Comparison of ENCODE assay signal across 12 cellular contexts in the genomic region with DNA sequence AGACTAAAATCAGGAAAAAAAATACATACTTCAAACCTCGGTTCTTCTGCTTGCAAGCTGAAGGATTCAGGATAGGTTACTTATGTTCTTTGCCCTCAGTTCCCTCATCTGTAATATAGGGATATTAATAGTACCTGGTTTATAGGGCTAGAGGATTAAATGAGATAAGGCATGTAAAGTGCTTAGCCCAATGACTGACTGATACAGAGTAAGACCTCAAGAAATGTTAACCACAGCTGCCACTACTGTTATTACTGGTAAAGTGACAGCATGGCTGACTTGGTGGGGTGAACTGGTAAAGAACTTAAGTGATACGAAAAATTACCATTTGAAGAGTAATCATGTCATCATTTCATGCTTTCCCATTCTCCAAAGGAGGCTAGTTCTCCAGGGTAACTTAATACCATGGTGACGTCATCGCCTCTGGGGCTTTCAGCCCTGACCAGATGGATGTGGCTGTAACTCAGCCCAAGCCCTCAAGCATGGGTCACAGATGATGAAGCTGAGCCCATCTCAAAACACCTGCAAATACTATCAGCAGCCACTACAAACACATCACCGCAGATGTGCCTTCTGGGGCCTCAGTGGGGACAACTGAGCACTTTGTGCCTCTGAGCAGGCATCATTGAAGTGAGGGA. TPM values are rescaled to one million over a fixed set of nuclear protein-coding genes. Genes with fewer than 3 reads are reported as not detected.
A peak's percentile ranks its signal among the peaks of the same experiment; 100 is the strongest.
DNase-seq lines count a peak whose midpoint lies in the region; ATAC-seq and TF ChIP-seq lines count a peak whose summit lies in the region.
"Had no signal": no experiment of that assay in that cellular context is flagged by ENCODE, and none has a peak within 500 bp of the region (broad histone marks: within the 10 kb centered on the region; RNA-seq: fewer than 3 reads in every experiment).

No MANE protein-coding gene starts in this region.

- H3K4me1 ChIP-seq in neural progenitor cell, result no peaks in the 10 kb centered on the region

- no peak overlapping the region for H2AFZ ChIP-seq in neural progenitor cell (replicated peaks)

- H3K4me2 ChIP-seq in neural progenitor cell, result no peak overlapping the region

- in situ Hi-C loops in astrocyte of the cerebellum (cut with HindIII; ENCODE audit: low sequenced_read_pairs), result no loop called here

- H3K36me3 ChIP-seq in neural progenitor cell, result no peaks in the 10 kb centered on the region

- H3K9me3 Mint-ChIP-seq in activated CD4-positive, alpha-beta T cell treated with anti-CD3 and anti-CD28 coated beads for 36 hours (ENCODE audit: low read depth), result no peaks in the 10 kb centered on the region
- no peaks in the 10 kb centered on the region for H3K9me3 Mint-ChIP-seq in activated CD4-positive, alpha-beta T cell treated with anti-CD3 and anti-CD28 coated beads, Interleukin-2, amount 10 ng/mL, durations not matched to agents 7 days and 5 days
- H3K9me3 Mint-ChIP-seq in neural progenitor cell, result no peaks in the 10 kb centered on the region
- H3K9me3 Mint-ChIP-seq: activated naive CD4-positive, alpha-beta T cell treated with anti-CD3 and anti-CD28 coated beads for 36 hours; T-helper 2 cell treated with Interferon-gamma antibody and Interleukin-4, amounts not matched to agents 5 μg/mL and 100 μg/mL, for 36 hours; type B pancreatic cell had no signal

- peaks cover 4% of the 10 kb centered on the region for H3K4me1 Mint-ChIP-seq in activated CD4-positive, alpha-beta T cell treated with anti-CD3 and anti-CD28 coated beads for 36 hours
- H3K4me1 Mint-ChIP-seq in activated CD4-positive, alpha-beta T cell treated with anti-CD3 and anti-CD28 coated beads, Interleukin-2, amount 10 ng/mL, durations not matched to agents 7 days and 5 days, result peaks cover 2% of the 10 kb centered on the region
- peaks cover 10% of the 10 kb centered on the region for H3K4me1 Mint-ChIP-seq in neural progenitor cell

- no peak overlapping the region for H3K27ac ChIP-seq in neural progenitor cell

- no peaks in the 10 kb centered on the region for H3F3A ChIP-seq in neural progenitor cell (ENCODE audit: low read depth)

- intact Hi-C loops in activated CD4-positive, alpha-beta T cell treated with anti-CD3 and anti-CD28 coated beads for 36 hours (cut with DNase I, micrococcal nuclease), result no loop called here

- H3K27me3 ChIP-seq in neural progenitor cell, result no peaks in the 10 kb centered on the region

- H3K79me2 ChIP-seq in neural progenitor cell (ENCODE audit: low read depth), result no peaks in the 10 kb centered on the region

- no peak overlapping the region for H3K9ac ChIP-seq in neural progenitor cell

- peaks cover 1% of the 10 kb centered on the region for H3K27me3 Mint-ChIP-seq in activated CD4-positive, alpha-beta T cell treated with anti-CD3 and anti-CD28 coated beads for 36 hours
- H3K27me3 Mint-ChIP-seq in activated CD4-positive, alpha-beta T cell treated with anti-CD3 and anti-CD28 coated beads, Interleukin-2, amount 10 ng/mL, durations not matched to agents 7 days and 5 days, result peaks cover 1% of the 10 kb centered on the region
- no peaks in the 10 kb centered on the region for H3K27me3 Mint-ChIP-seq in neural progenitor cell (ENCODE audit: insufficient read depth, low read depth)
- H3K27me3 Mint-ChIP-seq: type B pancreatic cell had no signal

- CTCF ChIA-PET in activated CD4-positive, alpha-beta T cell treated with anti-CD3 and anti-CD28 coated beads for 36 hours (lab: Charles Lee), result interaction anchor here (1.4 to 2.0 kb wide), 2 partner anchors 158 to 450 kb away, joined by 3 to 5 read pairs; no protein-coding TSS in a partner anchor
- CTCF ChIA-PET in activated CD4-positive, alpha-beta T cell treated with anti-CD3 and anti-CD28 coated beads, Interleukin-2, amount 10 ng/mL, durations not matched to agents 7 days and 5 days (lab: Charles Lee), result interaction anchor here (0.8 to 0.9 kb wide), 3 partner anchors 15 to 469 kb away, joined by 3 to 5 read pairs (median 3); no protein-coding TSS in a partner anchor

- TF ChIP-seq CTCF in astrocyte of the cerebellum (IDR thresholded peaks at IDR 0.05; ENCODE audit: low read depth, low read length, missing control alignments) (no peak), neural progenitor cell (IDR thresholded peaks at IDR 0.05) (no peak)

- DNase-seq in activated CD4-positive, alpha-beta T cell treated with anti-CD3 and anti-CD28 coated beads for 36 hours, result no peak
- DNase-seq in activated CD4-positive, alpha-beta T cell treated with anti-CD3 and anti-CD28 coated beads, Interleukin-2, amount 10 ng/mL, durations not matched to agents 7 days and 5 days, result no peak
- peak; percentile 28 for DNase-seq in NCI-H146 treated with DMSO at 0.1 percent for 48 hours (lab: John Stamatoyannopoulos, UW; ENCODE audit: unreplicated experiment)
- DNase-seq in astrocyte of the cerebellum (ENCODE audit: low read depth), result peak; percentile 37
- DNase-seq in neural progenitor cell (ENCODE audit: low spot score), result peak; percentile 58
- no peak for DNase-seq in activated CD8-positive, alpha-beta memory T cell treated with anti-CD3 and anti-CD28 coated beads for 24 hours
- no peak for DNase-seq in RPMI8226
- no peak for DNase-seq in stimulated activated CD4-positive, alpha-beta T cell treated with anti-CD3 and anti-CD28 coated beads, Interleukin-4, amount 100 ng/mL, for 24 hours
- DNase-seq: activated naive CD4-positive, alpha-beta T cell treated with anti-CD3 and anti-CD28 coated beads for 36 hours; midbrain had no signal

- H3K27ac Mint-ChIP-seq in activated CD4-positive, alpha-beta T cell treated with anti-CD3 and anti-CD28 coated beads for 36 hours, result no peak overlapping the region
- no peak overlapping the region for H3K27ac Mint-ChIP-seq in activated CD4-positive, alpha-beta T cell treated with anti-CD3 and anti-CD28 coated beads, Interleukin-2, amount 10 ng/mL, durations not matched to agents 7 days and 5 days
- no peak overlapping the region for H3K27ac Mint-ChIP-seq in neural progenitor cell
- H3K27ac Mint-ChIP-seq: activated naive CD4-positive, alpha-beta T cell treated with anti-CD3 and anti-CD28 coated beads for 36 hours; T-helper 2 cell treated with Interferon-gamma antibody and Interleukin-4, amounts not matched to agents 5 μg/mL and 100 μg/mL, for 36 hours; type B pancreatic cell had no signal

- POLR2A ChIA-PET in activated CD4-positive, alpha-beta T cell treated with anti-CD3 and anti-CD28 coated beads for 36 hours (lab: Charles Lee), result interaction anchor here (0.6 kb wide), 1 partner anchor 297 kb away, joined by 4 read pairs; no protein-coding TSS in a partner anchor
- POLR2A ChIA-PET in activated CD4-positive, alpha-beta T cell treated with anti-CD3 and anti-CD28 coated beads, Interleukin-2, amount 10 ng/mL, durations not matched to agents 7 days and 5 days (lab: Charles Lee), result no interaction called here

- H3K4me3 ChIP-seq in astrocyte of the cerebellum (ENCODE audit: low read depth, low read length), result no peak overlapping the region
- no peak overlapping the region for H3K4me3 ChIP-seq in neural progenitor cell

- H3K9me3 ChIP-seq in neural progenitor cell (ENCODE audit: low read depth), result peaks cover 5% of the 10 kb centered on the region

- no peaks in the 10 kb centered on the region for H3K36me3 Mint-ChIP-seq in activated CD4-positive, alpha-beta T cell treated with anti-CD3 and anti-CD28 coated beads for 36 hours (ENCODE audit: low read depth)
- no peaks in the 10 kb centered on the region for H3K36me3 Mint-ChIP-seq in activated CD4-positive, alpha-beta T cell treated with anti-CD3 and anti-CD28 coated beads, Interleukin-2, amount 10 ng/mL, durations not matched to agents 7 days and 5 days (ENCODE audit: low read depth)
- H3K36me3 Mint-ChIP-seq in neural progenitor cell, result no peaks in the 10 kb centered on the region
- H3K36me3 Mint-ChIP-seq: type B pancreatic cell had no signal

- no peak overlapping the region for H3K4me3 Mint-ChIP-seq in activated CD4-positive, alpha-beta T cell treated with anti-CD3 and anti-CD28 coated beads for 36 hours
- no peak overlapping the region for H3K4me3 Mint-ChIP-seq in activated CD4-positive, alpha-beta T cell treated with anti-CD3 and anti-CD28 coated beads, Interleukin-2, amount 10 ng/mL, durations not matched to agents 7 days and 5 days
- H3K4me3 Mint-ChIP-seq in neural progenitor cell, result no peak overlapping the region
- H3K4me3 Mint-ChIP-seq: activated naive CD4-positive, alpha-beta T cell treated with anti-CD3 and anti-CD28 coated beads for 36 hours; T-helper 2 cell treated with Interferon-gamma antibody and Interleukin-4, amounts not matched to agents 5 μg/mL and 100 μg/mL, for 36 hours; type B pancreatic cell had no signal

- H4K20me1 ChIP-seq in neural progenitor cell (ENCODE audit: low read depth), result no peaks in the 10 kb centered on the region

- peak; percentile 64 for ATAC-seq in activated CD4-positive, alpha-beta T cell treated with anti-CD3 and anti-CD28 coated beads for 36 hours

RNA-seq across cellular contexts. Expression of a gene that starts 44.5 kb away (rescaled TPM):
- total RNA-seq in activated CD4-positive, alpha-beta T cell treated with anti-CD3 and anti-CD28 coated beads for 36 hours, result 1 to 10 TPM; 7.3 TPM
- total RNA-seq in activated CD4-positive, alpha-beta T cell treated with anti-CD3 and anti-CD28 coated beads, Interleukin-2, amount 10 ng/mL, durations not matched to agents 7 days and 5 days, result 1 to 10 TPM; 5.3 to 6.1 TPM
- 5.0 and 9.7 TPM in 2 replicates for total RNA-seq in neural progenitor cell (ENCODE audit: low replicate concordance)

Comparison
In these comparisons a context has a peak if more than half of its experiments do, and no peak if none do; other contexts are left out.
1. DNase-seq: peak in NCI-H146 treated with DMSO at 0.1 percent for 48 hours (single experiment), astrocyte of the cerebellum (single experiment) and neural progenitor cell (single experiment); none in activated CD4-positive, alpha-beta T cell treated with anti-CD3 and anti-CD28 coated beads for 36 hours (single experiment), activated CD4-positive, alpha-beta T cell treated with anti-CD3 and anti-CD28 coated beads, Interleukin-2, amount 10 ng/mL, durations not matched to agents 7 days and 5 days (single experiment), activated CD8-positive, alpha-beta memory T cell treated with anti-CD3 and anti-CD28 coated beads for 24 hours (single experiment), RPMI8226 (single experiment) and stimulated activated CD4-positive, alpha-beta T cell treated with anti-CD3 and anti-CD28 coated beads, Interleukin-4, amount 100 ng/mL, for 24 hours (single experiment).